8 cellular contexts compared by ENCODE assay signal in genomic region chrX:103215037-103215767, GRCh38. TPM values are rescaled to one million over a fixed set of nuclear protein-coding genes. Genes with fewer than 3 reads are reported as not detected.
A peak's percentile ranks its signal among the peaks of the same experiment; 100 is the strongest.
DNase-seq lines count a peak whose midpoint lies in the region; ATAC-seq, FAIRE-seq and TF ChIP-seq lines count a peak whose summit lies in the region.

TSS of gene BEX4 (plus strand) at chrX:103215108. CDS start at chrX:103216154, 1,046 bp downstream.

- WGBS in liver, result 5% methylated on average over 65 of the region's 67 CpGs
- 91% methylated on average over 22 of the region's 67 CpGs for WGBS in HepG2 (ENCODE audit: low lambda C conversion rate)

- no peak for FAIRE-seq in HepG2 (lab: Jason Lieb, UNC)
- peak; percentile 59 for FAIRE-seq in endothelial cell of umbilical vein (lab: Jason Lieb, UNC)

- H3K4me1 ChIP-seq in liver (ENCODE audit: control insufficient read depth in 4 of 4, insufficient read depth in 4 of 4, low read length in 3 of 4) (no peaks in the 10 kb centered on the region), HepG2 (ENCODE audit: insufficient read depth, low read length) (no peaks in the 10 kb centered on the region), endothelial cell of umbilical vein (ENCODE audit: control insufficient read depth, extremely low read depth, insufficient read depth, low read length) (peaks cover 5% of the 10 kb centered on the region)

- CTCF ChIA-PET in HepG2 (lab: Yijun Ruan, JAX; ENCODE audit: low intra/inter-chr PET ratio, low total read pairs), result no interaction called here
- CTCF ChIA-PET in endothelial cell of umbilical vein (lab: Charles Lee), result interaction anchor here (0.9 to 1.7 kb wide), 3 partner anchors 33 to 249 kb away, joined by 4 to 6 read pairs (median 4); no protein-coding TSS in a partner anchor

- no peak within 1 kb of the TSS for H2AFZ ChIP-seq in HepG2 (ENCODE audit: low read length)
- H2AFZ ChIP-seq in endothelial cell of umbilical vein (ENCODE audit: low read depth, low read length), result peak within 1 kb of the TSS; percentile 81

- no peak for TF ChIP-seq EP300 in HepG2 (IDR thresholded peaks at IDR 0.05; ENCODE audit: low read depth in 2 of 2, low read length in 2 of 2)
- TF ChIP-seq EP300 in HepG2 (CRISPR knock-in tag; IDR thresholded peaks at IDR 0.05; ENCODE audit: borderline replicate concordance), result no peak

- H3K9me1 ChIP-seq in endothelial cell of umbilical vein (replicated peaks; ENCODE audit: control insufficient read depth, extremely low read depth, insufficient read depth, low read length), result no peaks in the 10 kb centered on the region

- no TSS peak for BruUV-seq in HepG2 (replicated peaks; lab: Mats Ljungman, UMichigan)
- no TSS peak for BruUV-seq in endothelial cell of umbilical vein (replicated peaks; lab: Mats Ljungman, UMichigan)

- in situ Hi-C loops in HepG2 (cut with HindIII; ENCODE audit: extremely low pct_ligation_motif_present, low pct_unique_long_range_greater_than_20kb), result loop anchor here (25.0 kb wide), 1 partner anchor 247 kb away; no protein-coding TSS in a partner anchor

- no peak within 1 kb of the TSS for H3K4me2 ChIP-seq in HepG2 (ENCODE audit: low read depth, low read length)
- H3K4me2 ChIP-seq in endothelial cell of umbilical vein (ENCODE audit: insufficient read depth, low read length), result peak within 1 kb of the TSS; percentile 59

- dilution Hi-C loops in endothelial cell of umbilical vein (cut with MboI; ENCODE audit: extremely low pct_ligation_motif_present, low sequenced_read_pairs), result no loop called here

- H3K9ac ChIP-seq in liver (ENCODE audit: low read depth in 1 of 2, low read length in 2 of 2), result no peak within 1 kb of the TSS
- no peak within 1 kb of the TSS for H3K9ac ChIP-seq in HepG2 (ENCODE audit: insufficient read depth, low read depth, low read length)
- peak within 1 kb of the TSS; percentile 91 for H3K9ac ChIP-seq in endothelial cell of umbilical vein (replicated peaks; ENCODE audit: extremely low read depth, insufficient read depth, low read length)

- no peaks in the 10 kb centered on the region for H4K20me1 ChIP-seq in HepG2 (ENCODE audit: insufficient read depth, low read length)
- no peaks in the 10 kb centered on the region for H4K20me1 ChIP-seq in endothelial cell of umbilical vein (replicated peaks; ENCODE audit: control insufficient read depth, extremely low read depth, insufficient read depth, low read length)

- ATAC-seq in HepG2 (no peak), HG03060 (IDR thresholded peaks at IDR 0.05; ENCODE audit: low read depth, unreplicated experiment) (peak; percentile 77)

- H3K27ac ChIP-seq in liver (ENCODE audit: low read depth in 1 of 2, low read length in 2 of 2) (peak within 1 kb of the TSS; percentile 5 to 36), HepG2 (ENCODE audit: extremely low read length, insufficient read depth, low read length) (no peak within 1 kb of the TSS), endothelial cell of umbilical vein (ENCODE audit: insufficient read depth, low read depth, low read length) (peak within 1 kb of the TSS; percentile 70)

- H3K4me3 ChIP-seq in liver (ENCODE audit: low read depth in 1 of 3, low read length in 3 of 3), result peak within 1 kb of the TSS; percentile 18 to 53 (median 20)
- no peak within 1 kb of the TSS for H3K4me3 ChIP-seq in HepG2 (replicated peaks in 1 of 3; ENCODE audit: insufficient read depth in 1 of 3, low read depth in 2 of 3, low read length in 3 of 3)
- peak within 1 kb of the TSS; percentile 43 to 94 (median 61) for H3K4me3 ChIP-seq in endothelial cell of umbilical vein (replicated peaks in 1 of 3; ENCODE audit: insufficient read depth in 1 of 3, low read depth in 1 of 3, low read length in 3 of 3)

- TF ChIP-seq RAD21 in liver (IDR thresholded peaks at IDR 0.05), result no peak
- no peak for TF ChIP-seq RAD21 in HepG2 (CRISPR knock-in tag; IDR thresholded peaks at IDR 0.05)

- H3K79me2 ChIP-seq in HepG2 (ENCODE audit: insufficient read depth, low read length) (no peaks in the 10 kb centered on the region), endothelial cell of umbilical vein (ENCODE audit: control insufficient read depth, insufficient read depth, low read length) (no peaks in the 10 kb centered on the region)

- TF ChIP-seq CTCF in liver (IDR thresholded peaks at IDR 0.05; ENCODE audit: low read depth, low read length, missing input control) (no peak), HepG2 (CRISPR knock-in tag; IDR thresholded peaks at IDR 0.05) (no peak), endothelial cell of umbilical vein (IDR thresholded peaks at IDR 0.05; ENCODE audit: extremely low read depth in 1 of 2, insufficient read depth in 1 of 2, low read depth in 1 of 2, low read length in 2 of 2) (no peak)

- peaks cover 0 to under 1% (median 0%) of the 10 kb centered on the region in 4 donors for H3K27me3 ChIP-seq in liver (ENCODE audit: control insufficient read depth in 4 of 4, insufficient read depth in 4 of 4, low read length in 3 of 4)
- no peaks in the 10 kb centered on the region for H3K27me3 ChIP-seq in HepG2 (ENCODE audit: control insufficient read depth in 1 of 2, insufficient read depth in 2 of 2, low read length in 2 of 2)
- peaks cover 0 to 1% of the 10 kb centered on the region in 2 experiments for H3K27me3 ChIP-seq in endothelial cell of umbilical vein (ENCODE audit: control insufficient read depth in 2 of 2, insufficient read depth in 2 of 2, low read length in 2 of 2)

- H3K9me3 ChIP-seq in liver (ENCODE audit: control insufficient read depth in 4 of 4, low read length in 3 of 4) (no peaks in the 10 kb centered on the region), HepG2 (ENCODE audit: low read length) (no peaks in the 10 kb centered on the region), endothelial cell of umbilical vein (replicated peaks; ENCODE audit: control insufficient read depth, insufficient read depth, low read length) (no peaks in the 10 kb centered on the region)

- POLR2A ChIA-PET in HepG2 (lab: Yijun Ruan, JAX), result no interaction called here
- POLR2A ChIA-PET in endothelial cell of umbilical vein (lab: Charles Lee), result no interaction called here

- TF ChIP-seq POLR2A in HepG2 (IDR thresholded peaks at IDR 0.05; ENCODE audit: insufficient read depth in 1 of 2, low read depth in 2 of 2, low read length in 2 of 2) (no peak), endothelial cell of umbilical vein (IDR thresholded peaks at IDR 0.05; ENCODE audit: low read depth, low read length) (peak; percentile 62)

- intact Hi-C loops in HepG2 (cut with micrococcal nuclease; ENCODE audit: unreplicated experiment) (no loop called here), endothelial cell of umbilical vein (cut with micrococcal nuclease) (loop anchor here (1.0 kb wide), 1 partner anchor 39 kb away; no protein-coding TSS in a partner anchor)

- DNase-seq in HepG2 (ENCODE audit: low spot score), result no peak
- DNase-seq in NCI-H510A (lab: John Stamatoyannopoulos, UW), result peak; percentile 39
- peak; percentile 84 for DNase-seq in activated CD8-positive, alpha-beta memory T cell treated with anti-CD3 and anti-CD28 coated beads, Interleukin-2, amount 50 U/mL, for 48 hours
- DNase-seq in endothelial cell of umbilical vein (ENCODE audit: low read depth, low spot score), result peak; percentile 64
- DNase-seq in middle frontal gyrus (ENCODE audit: extremely low spot score, low spot score), result peak; percentile 66
- peak; percentile 59 to 67 for DNase-seq in stimulated activated CD8-positive, alpha-beta memory T cell treated with anti-CD3 and anti-CD28 coated beads, Interleukin-15, amount 100 ng/mL, for 4 hours (ENCODE audit: low read depth in 2 of 2)

- H3K36me3 ChIP-seq in liver (ENCODE audit: control insufficient read depth in 4 of 4, insufficient read depth in 3 of 4, low read depth in 1 of 4, low read length in 3 of 4), result no peaks in the 10 kb centered on the region
- H3K36me3 ChIP-seq in HepG2 (replicated peaks in 1 of 2; ENCODE audit: control insufficient read depth in 1 of 2, insufficient read depth in 2 of 2, low read length in 2 of 2), result no peaks in the 10 kb centered on the region
- no peaks in the 10 kb centered on the region for H3K36me3 ChIP-seq in endothelial cell of umbilical vein (ENCODE audit: control insufficient read depth in 2 of 2, extremely low read depth in 1 of 2, insufficient read depth in 2 of 2, low read length in 2 of 2)

TF ChIP-seq in endothelial cell of umbilical vein, 7 proteins besides CTCF, POLR2A, EP300 and RAD21 (continues in another document):
- no peak for TF ChIP-seq MYC (IDR thresholded peaks at IDR 0.05; ENCODE audit: low read depth, low read length)

RNA-seq across cellular contexts. Expression of gene BEX4, which starts in this region (rescaled TPM):
- total RNA-seq in liver, result 10 to 100 TPM in 1 of 2 donors, 1 to 10 TPM in 1; 2.0 to 26.5 TPM
- polyA plus RNA-seq in liver, result 10 to 100 TPM in 1 of 2 donors, 1 to 10 TPM in 1; 4.3 to 10.8 TPM
- not detected in 2 replicates for total RNA-seq in HepG2 (2016; rRNA removed; fragmentation: Illumina TruSeq; extraction: Trizol)
- total RNA-seq in HepG2 (2016; cell fraction: cytosol; rRNA removed; fragmentation: Illumina TruSeq; extraction: Trizol; ENCODE audit: low read depth), result not detected in 2 replicates
- not detected in 2 replicates for total RNA-seq in HepG2 (2016; cell fraction: insoluble cytoplasmic fraction; rRNA removed; fragmentation: Illumina TruSeq; extraction: Trizol)
- total RNA-seq in HepG2 (2016; cell fraction: membrane; rRNA removed; fragmentation: Illumina TruSeq; extraction: Trizol), result not detected in 2 replicates
- total RNA-seq in HepG2 (2016; cell fraction: nucleus; rRNA removed; fragmentation: Illumina TruSeq; extraction: Trizol), result not detected in 2 replicates
- not detected in 2 replicates for polyA plus RNA-seq in HepG2 (2011; rRNA removed)
- polyA plus RNA-seq in HepG2 (2011; cell fraction: cytosol; rRNA removed), result 0.05 TPM in 1 of 2 replicates, not detected in the other
- not detected in 2 replicates for polyA plus RNA-seq in HepG2 (2011; cell fraction: nucleus; rRNA removed)
- polyA plus RNA-seq in HepG2 (2012), result not detected in 2 replicates
- polyA plus RNA-seq in HepG2 (2016; cell fraction: cytosol; fragmentation: Illumina TruSeq; extraction: Trizol; ENCODE audit: low read depth), result not detected in 2 replicates
- polyA plus RNA-seq in HepG2 (2016; cell fraction: insoluble cytoplasmic fraction; fragmentation: Illumina TruSeq; extraction: Trizol; ENCODE audit: low read depth), result not detected in 2 replicates
- polyA plus RNA-seq in HepG2 (2016; cell fraction: membrane; fragmentation: Illumina TruSeq; extraction: Trizol; ENCODE audit: low read depth), result not detected in 2 replicates
- polyA plus RNA-seq in HepG2 (2016; cell fraction: nucleus; fragmentation: Illumina TruSeq; extraction: Trizol; ENCODE audit: insufficient read depth, low read depth), result not detected in 2 replicates
- polyA minus RNA-seq in HepG2 (2011; rRNA and poly(A)+ RNA removed; ENCODE audit: low replicate concordance), result not detected in 2 replicates
- polyA minus RNA-seq in HepG2 (2011; cell fraction: cytosol; rRNA and poly(A)+ RNA removed), result not detected in 2 replicates
- not detected in 2 replicates for polyA minus RNA-seq in HepG2 (2011; cell fraction: nucleus; rRNA and poly(A)+ RNA removed)
- 28.0 and 30.3 TPM in 2 replicates for total RNA-seq in endothelial cell of umbilical vein
- polyA plus RNA-seq in endothelial cell of umbilical vein, result 12.9 and 17.8 TPM in 2 replicates
- polyA plus RNA-seq in endothelial cell of umbilical vein (2011; cell fraction: cytosol; rRNA removed), result 24.0 and 26.0 TPM in 2 replicates
- polyA plus RNA-seq in endothelial cell of umbilical vein (2011; cell fraction: nucleus; rRNA removed), result 13.2 and 20.8 TPM in 2 replicates
- 33.6 and 41.1 TPM in 2 replicates for polyA plus RNA-seq in endothelial cell of umbilical vein (2012)
- polyA minus RNA-seq in endothelial cell of umbilical vein, result 6.8 and 7.3 TPM in 2 replicates
- not detected for polyA minus RNA-seq in endothelial cell of umbilical vein (2011; cell fraction: cytosol; rRNA and poly(A)+ RNA removed)
- 4.0 and 4.4 TPM in 2 replicates for polyA minus RNA-seq in endothelial cell of umbilical vein (2011; cell fraction: nucleus; rRNA and poly(A)+ RNA removed)

Comparison
In these comparisons a context has a peak if more than half of its experiments do, and no peak if none do; other contexts are left out.
1. H3K4me3 ChIP-seq: peak in liver (3 of 3) and endothelial cell of umbilical vein (3 of 3); none in HepG2 (0 of 3).